Comparison of ENCODE assay signal across 26 cellular contexts in the genomic region with DNA sequence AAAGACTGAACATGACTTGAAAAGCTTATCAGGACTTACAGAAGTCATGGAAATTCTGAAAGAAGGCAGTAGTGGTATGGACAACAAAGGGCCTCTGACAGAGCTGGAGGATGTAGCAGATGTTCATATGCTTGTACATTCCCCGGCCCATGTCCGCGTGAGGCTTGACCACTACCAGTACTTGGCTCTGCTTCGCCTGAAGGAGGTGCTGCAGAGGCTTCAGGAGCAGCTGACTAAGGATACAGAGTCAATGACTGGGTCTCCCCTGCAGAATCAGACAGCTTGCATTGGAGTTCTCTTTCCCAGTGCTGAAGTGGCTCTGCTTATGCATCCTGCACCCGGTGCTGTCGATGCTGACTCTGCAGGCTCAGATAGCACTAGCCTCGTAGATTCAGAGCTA. TPM values are rescaled to one million over a fixed set of nuclear protein-coding genes. Genes with fewer than 3 reads are reported as not detected.
DNase-seq lines count a peak whose midpoint lies in the region; ATAC-seq, FAIRE-seq and TF ChIP-seq lines count a peak whose summit lies in the region.
"Had no signal": no experiment of that assay in that cellular context is flagged by ENCODE, and none has a peak within 500 bp of the region (broad histone marks: within the 10 kb centered on the region; RNA-seq: fewer than 3 reads in every experiment).

No MANE protein-coding gene starts in this region.

- no TSS peak for BruUV-seq in HepG2 (replicated peaks; lab: Mats Ljungman, UMichigan)

- no peaks in the 10 kb centered on the region for H3K4me1 ChIP-seq in HepG2 (ENCODE audit: insufficient read depth, low read length)
- H3K4me1 ChIP-seq: tibial artery had no signal

- POLR2A ChIA-PET in HepG2 (lab: Yijun Ruan, JAX), result no interaction called here

- H3K9me3 ChIP-seq in HepG2 (ENCODE audit: low read length), result no peaks in the 10 kb centered on the region
- H3K9me3 ChIP-seq: ovary, right atrium auricular region, tibial artery had no signal

- ATAC-seq in HepG2 (peak; percentile 82), GM21786 (IDR thresholded peaks at IDR 0.05; ENCODE audit: unreplicated experiment) (no peak)
- ATAC-seq: activated naive CD8-positive, alpha-beta T cell treated with anti-CD3 and anti-CD28 coated beads, Interleukin-2, amount 50 U/mL, for 24 hours; effector memory CD8-positive, alpha-beta T cell; left cardiac atrium; naive thymus-derived CD4-positive, alpha-beta T cell; stimulated activated naive CD8-positive, alpha-beta T cell treated with anti-CD3 and anti-CD28 coated beads, Interleukin-15, amount 100 ng/mL, for 72 hours had no signal

- H2AFZ ChIP-seq in HepG2 (ENCODE audit: low read length), result no peak overlapping the region

- DNase-seq in NCI-H69 (lab: John Stamatoyannopoulos, UW) (peak; percentile 14), astrocyte of the spinal cord (ENCODE audit: low read depth, low spot score) (no peak), HepG2 (ENCODE audit: low spot score) (peak; percentile 23), iPS-NIHi11 (ENCODE audit: low spot score) (no peak)
- DNase-seq in activated CD8-positive, alpha-beta memory T cell treated with anti-CD3 and anti-CD28 coated beads, Interleukin-2, amount 50 U/mL, for 48 hours, result no peak
- no peak for DNase-seq in activated CD4-positive, alpha-beta T cell treated with anti-CD3 and anti-CD28 coated beads, Interleukin-2, amount 50 U/mL, for 1 hour
- DNase-seq: activated CD4-positive, alpha-beta T cell treated with anti-CD3 and anti-CD28 coated beads, Interleukin-2, amount 50 U/mL, for 4 hours; activated effector memory CD4-positive, alpha-beta T cell treated with Interleukin-2 at 50 U/mL for 16 hours; activated naive CD8-positive, alpha-beta T cell treated with anti-CD3 and anti-CD28 coated beads, Interleukin-2, amount 50 U/mL, for 24 hours; AML-193; effector memory CD8-positive, alpha-beta T cell; left cardiac atrium; MV-4-11; naive thymus-derived CD4-positive, alpha-beta T cell; NCI-H1694; NCI-H2171 treated with DMSO at 0.1 percent for 48 hours; NCI-H526 treated with DMSO at 0.1 percent for 48 hours; ovary; SIG-M5; stimulated activated naive CD8-positive, alpha-beta T cell treated with anti-CD3 and anti-CD28 coated beads, Interleukin-15, amount 100 ng/mL, for 72 hours; tibial artery had no signal

- TF ChIP-seq CTCF in GM12873 (IDR thresholded peaks at IDR 0.05; ENCODE audit: insufficient read depth, low read depth, low read length, missing control alignments) (peak; percentile 11), astrocyte of the spinal cord (IDR thresholded peaks at IDR 0.05; ENCODE audit: low read depth, low read length) (peak; percentile 19), HepG2 (CRISPR knock-in tag; IDR thresholded peaks at IDR 0.05) (0 out of 2 replicates have a peak, but pooled peaks have one; percentile 34)

- H3K79me2 ChIP-seq in HepG2 (ENCODE audit: insufficient read depth, low read length), result no peaks in the 10 kb centered on the region

- CTCF ChIA-PET in HepG2 (lab: Yijun Ruan, JAX; ENCODE audit: low intra/inter-chr PET ratio, low total read pairs), result no interaction called here

- no peaks in the 10 kb centered on the region for H4K20me1 ChIP-seq in HepG2 (ENCODE audit: insufficient read depth, low read length)

- in situ Hi-C loops in astrocyte of the spinal cord (cut with HindIII; ENCODE audit: low sequenced_read_pairs), result no loop called here
- in situ Hi-C loops in HepG2 (cut with HindIII; ENCODE audit: extremely low pct_ligation_motif_present, low pct_unique_long_range_greater_than_20kb), result no loop called here

- no peak for FAIRE-seq in HepG2 (lab: Jason Lieb, UNC)
- FAIRE-seq: colon, H54 had no signal

- intact Hi-C loops in HepG2 (cut with micrococcal nuclease; ENCODE audit: unreplicated experiment), result no loop called here

- peaks cover 48 to 74% of the 10 kb centered on the region in 2 experiments for H3K36me3 ChIP-seq in HepG2 (replicated peaks in 1 of 2; ENCODE audit: control insufficient read depth in 1 of 2, insufficient read depth in 2 of 2, low read length in 2 of 2)
- H3K36me3 ChIP-seq: ovary had no signal

- H3K4me3 ChIP-seq in astrocyte of the spinal cord (ENCODE audit: low read depth, low read length), result no peak overlapping the region
- no peak overlapping the region for H3K4me3 ChIP-seq in HepG2 (replicated peaks in 1 of 3; ENCODE audit: insufficient read depth in 1 of 3, low read depth in 2 of 3, low read length in 3 of 3)
- H3K4me3 ChIP-seq: ovary, right atrium auricular region, tibial artery had no signal

- no peak for TF ChIP-seq POLR2A in HepG2 (IDR thresholded peaks at IDR 0.05; ENCODE audit: insufficient read depth in 1 of 2, low read depth in 2 of 2, low read length in 2 of 2)

- H3K27me3 ChIP-seq in HepG2 (ENCODE audit: control insufficient read depth in 1 of 2, insufficient read depth in 2 of 2, low read length in 2 of 2), result no peaks in the 10 kb centered on the region
- H3K27me3 ChIP-seq: ovary, right atrium auricular region, tibial artery had no signal

- H3K4me2 ChIP-seq in HepG2 (ENCODE audit: low read depth, low read length), result no peak overlapping the region

- no peak overlapping the region for H3K9ac ChIP-seq in HepG2 (ENCODE audit: insufficient read depth, low read depth, low read length)

- H3K27ac ChIP-seq in HepG2 (ENCODE audit: extremely low read length, insufficient read depth, low read length), result no peak overlapping the region
- H3K27ac ChIP-seq: ovary, right atrium auricular region, tibial artery had no signal

- no peak for TF ChIP-seq EP300 in HepG2 (IDR thresholded peaks at IDR 0.05; ENCODE audit: low read depth in 2 of 2, low read length in 2 of 2)
- TF ChIP-seq EP300 in HepG2 (CRISPR knock-in tag; IDR thresholded peaks at IDR 0.05; ENCODE audit: borderline replicate concordance), result no peak

- TF ChIP-seq RAD21 in HepG2 (CRISPR knock-in tag; IDR thresholded peaks at IDR 0.05), result no peak

- WGBS in HepG2 (ENCODE audit: low lambda C conversion rate), result 98% methylated on average over 6 of the region's 7 CpGs

RNA-seq across cellular contexts. Expression of a gene that starts 29.2 kb away (rescaled TPM):
- total RNA-seq in HepG2 (2016; rRNA removed; fragmentation: Illumina TruSeq; extraction: Trizol), result 73.6 and 94.9 TPM in 2 replicates
- 15.2 and 17.0 TPM in 2 replicates for total RNA-seq in HepG2 (2016; cell fraction: cytosol; rRNA removed; fragmentation: Illumina TruSeq; extraction: Trizol; ENCODE audit: low read depth)
- total RNA-seq in HepG2 (2016; cell fraction: insoluble cytoplasmic fraction; rRNA removed; fragmentation: Illumina TruSeq; extraction: Trizol), result 76.1 and 101 TPM in 2 replicates
- total RNA-seq in HepG2 (2016; cell fraction: membrane; rRNA removed; fragmentation: Illumina TruSeq; extraction: Trizol), result 48.5 and 59.3 TPM in 2 replicates
- 26.5 and 29.8 TPM in 2 replicates for total RNA-seq in HepG2 (2016; cell fraction: nucleus; rRNA removed; fragmentation: Illumina TruSeq; extraction: Trizol)
- polyA plus RNA-seq in HepG2 (2011; rRNA removed), result 29.5 and 35.4 TPM in 2 replicates
- polyA plus RNA-seq in HepG2 (2011; cell fraction: cytosol; rRNA removed), result 19.6 and 30.9 TPM in 2 replicates
- polyA plus RNA-seq in HepG2 (2011; cell fraction: nucleus; rRNA removed), result 15.0 and 19.9 TPM in 2 replicates
- polyA plus RNA-seq in HepG2 (2012), result 25.1 and 34.4 TPM in 2 replicates
- 17.3 and 17.5 TPM in 2 replicates for polyA plus RNA-seq in HepG2 (2016; cell fraction: cytosol; fragmentation: Illumina TruSeq; extraction: Trizol; ENCODE audit: low read depth)
- 93.7 and 105 TPM in 2 replicates for polyA plus RNA-seq in HepG2 (2016; cell fraction: insoluble cytoplasmic fraction; fragmentation: Illumina TruSeq; extraction: Trizol; ENCODE audit: low read depth)
- 40.2 and 43.7 TPM in 2 replicates for polyA plus RNA-seq in HepG2 (2016; cell fraction: membrane; fragmentation: Illumina TruSeq; extraction: Trizol; ENCODE audit: low read depth)
- polyA plus RNA-seq in HepG2 (2016; cell fraction: nucleus; fragmentation: Illumina TruSeq; extraction: Trizol; ENCODE audit: insufficient read depth, low read depth), result 53.1 and 56.0 TPM in 2 replicates
- 10.4 and 14.8 TPM in 2 replicates for polyA minus RNA-seq in HepG2 (2011; rRNA and poly(A)+ RNA removed; ENCODE audit: low replicate concordance)
- polyA minus RNA-seq in HepG2 (2011; cell fraction: cytosol; rRNA and poly(A)+ RNA removed), result 9.6 and 10.0 TPM in 2 replicates
- 11.2 and 13.4 TPM in 2 replicates for polyA minus RNA-seq in HepG2 (2011; cell fraction: nucleus; rRNA and poly(A)+ RNA removed)

RNA-seq across cellular contexts. Expression of a gene that starts 30.4 kb away (rescaled TPM):
- total RNA-seq in HepG2 (2016; rRNA removed; fragmentation: Illumina TruSeq; extraction: Trizol), result 14.5 and 15.1 TPM in 2 replicates
- 1.8 and 2.1 TPM in 2 replicates for total RNA-seq in HepG2 (2016; cell fraction: cytosol; rRNA removed; fragmentation: Illumina TruSeq; extraction: Trizol; ENCODE audit: low read depth)
- total RNA-seq in HepG2 (2016; cell fraction: insoluble cytoplasmic fraction; rRNA removed; fragmentation: Illumina TruSeq; extraction: Trizol), result 11.8 and 14.7 TPM in 2 replicates
- 5.1 and 5.2 TPM in 2 replicates for total RNA-seq in HepG2 (2016; cell fraction: membrane; rRNA removed; fragmentation: Illumina TruSeq; extraction: Trizol)
- total RNA-seq in HepG2 (2016; cell fraction: nucleus; rRNA removed; fragmentation: Illumina TruSeq; extraction: Trizol), result 12.6 and 14.4 TPM in 2 replicates
- 7.2 and 8.2 TPM in 2 replicates for polyA plus RNA-seq in HepG2 (2011; rRNA removed)
- polyA plus RNA-seq in HepG2 (2011; cell fraction: cytosol; rRNA removed), result 3.6 and 4.0 TPM in 2 replicates
- polyA plus RNA-seq in HepG2 (2011; cell fraction: nucleus; rRNA removed), result 15.9 and 18.1 TPM in 2 replicates
- 10.9 and 11.3 TPM in 2 replicates for polyA plus RNA-seq in HepG2 (2012)
- 0.49 and 0.55 TPM in 2 replicates for polyA plus RNA-seq in HepG2 (2016; cell fraction: cytosol; fragmentation: Illumina TruSeq; extraction: Trizol; ENCODE audit: low read depth)
- polyA plus RNA-seq in HepG2 (2016; cell fraction: insoluble cytoplasmic fraction; fragmentation: Illumina TruSeq; extraction: Trizol; ENCODE audit: low read depth), result 7.8 and 11.0 TPM in 2 replicates
- 1.5 and 2.0 TPM in 2 replicates for polyA plus RNA-seq in HepG2 (2016; cell fraction: membrane; fragmentation: Illumina TruSeq; extraction: Trizol; ENCODE audit: low read depth)
- 16.3 and 18.8 TPM in 2 replicates for polyA plus RNA-seq in HepG2 (2016; cell fraction: nucleus; fragmentation: Illumina TruSeq; extraction: Trizol; ENCODE audit: insufficient read depth, low read depth)
- polyA minus RNA-seq in HepG2 (2011; rRNA and poly(A)+ RNA removed; ENCODE audit: low replicate concordance), result 16.7 and 18.1 TPM in 2 replicates
- polyA minus RNA-seq in HepG2 (2011; cell fraction: cytosol; rRNA and poly(A)+ RNA removed), result 6.1 and 8.1 TPM in 2 replicates
- polyA minus RNA-seq in HepG2 (2011; cell fraction: nucleus; rRNA and poly(A)+ RNA removed), result 13.3 and 13.8 TPM in 2 replicates

Comparison
In these comparisons a context has a peak if more than half of its experiments do, and no peak if none do; other contexts are left out.
1. DNase-seq: peak in NCI-H69 (single experiment) and HepG2 (single experiment); none in astrocyte of the spinal cord (single experiment), iPS-NIHi11 (single experiment), activated CD8-positive, alpha-beta memory T cell treated with anti-CD3 and anti-CD28 coated beads, Interleukin-2, amount 50 U/mL, for 48 hours (single experiment) and activated CD4-positive, alpha-beta T cell treated with anti-CD3 and anti-CD28 coated beads, Interleukin-2, amount 50 U/mL, for 1 hour (single experiment).
2. Peak in every context shown above with its lines, with median percentiles within 50 percentile points of each other: CTCF ChIP-seq.